11 cellular contexts compared by ENCODE assay signal in genomic region chr18:78073275-78073674, GRCh38.
DNase-seq lines count a peak whose midpoint lies in the region; FAIRE-seq and TF ChIP-seq lines count a peak whose summit lies in the region.
"Had no signal": no experiment of that assay in that cellular context is flagged by ENCODE, and none has a peak within 500 bp of the region (broad histone marks: within the 10 kb centered on the region; RNA-seq: fewer than 3 reads in every experiment).

No MANE protein-coding gene starts in this region.

- WGBS in tibial nerve, 2 donors: 32 to 33% methylated on average over 5 of the region's 5 CpGs

- DNase-seq in SIG-M5 treated with dmso at 0.1 percent for 504 hours (lab: John Stamatoyannopoulos, UW; ENCODE audit: unreplicated experiment) (peak; percentile 21), SIG-M5 (lab: John Stamatoyannopoulos, UW) (no peak), NCI-H748 treated with DMSO at 0.1 percent for 48 hours (lab: John Stamatoyannopoulos, UW) (peak; percentile 35), frontal cortex (ENCODE audit: low spot score in 2 of 2) (peak in 1 of 2 donors; percentile 38), tibial nerve (ENCODE audit: low spot score in 2 of 2) (no peak)
- no peak for DNase-seq in effector CD8-positive, alpha-beta T cell (lab: John Stamatoyannopoulos, UW)
- no peak for DNase-seq in central memory CD4-positive, alpha-beta T cell
- no peak for DNase-seq in stimulated activated CD4-positive, alpha-beta T cell treated with anti-CD3 and anti-CD28 coated beads, Interleukin-1b, Interleukin-23, amount 100 ng/mL, for 48 hours
- DNase-seq: amniotic stem cell, transverse colon had no signal

- H3K4me1 ChIP-seq in tibial nerve: peaks cover 0 to 21% (median 3%) of the 10 kb centered on the region in 4 donors

- no peaks in the 10 kb centered on the region for H3K36me3 ChIP-seq in tibial nerve
- H3K36me3 ChIP-seq: transverse colon had no signal

- TF ChIP-seq EP300 in tibial nerve (IDR thresholded peaks at IDR 0.05): no peak

- H3K27me3 ChIP-seq in tibial nerve: no peaks in the 10 kb centered on the region
- H3K27me3 ChIP-seq: transverse colon had no signal

- no peak for TF ChIP-seq POLR2A in tibial nerve (IDR thresholded peaks at IDR 0.05)

- no peak overlapping the region for H3K27ac ChIP-seq in tibial nerve
- H3K27ac ChIP-seq: transverse colon had no signal

- no peak overlapping the region for H3K4me3 ChIP-seq in tibial nerve
- H3K4me3 ChIP-seq: transverse colon had no signal

- no peaks in the 10 kb centered on the region for H3K9me3 ChIP-seq in tibial nerve
- H3K9me3 ChIP-seq: transverse colon had no signal

- TF ChIP-seq CTCF in tibial nerve (IDR thresholded peaks at IDR 0.05): peak; percentile 12 to 58 (median 32)

- FAIRE-seq in frontal cortex (lab: Jason Lieb, UNC): peak; percentile 26
- FAIRE-seq: endometrium had no signal

Comparison
In these comparisons a context has a peak if more than half of its experiments do, and no peak if none do; other contexts are left out.
1. DNase-seq: peak in SIG-M5 treated with dmso at 0.1 percent for 504 hours (single experiment) and NCI-H748 treated with DMSO at 0.1 percent for 48 hours (single experiment); none in SIG-M5 (single experiment), tibial nerve (0 of 2), effector CD8-positive, alpha-beta T cell (single experiment), central memory CD4-positive, alpha-beta T cell (single experiment) and stimulated activated CD4-positive, alpha-beta T cell treated with anti-CD3 and anti-CD28 coated beads, Interleukin-1b, Interleukin-23, amount 100 ng/mL, for 48 hours (single experiment).